ENCODE assay signal across 18 cellular contexts in genomic region chr10:34094146-34094696, GRCh38.
DNase-seq lines count a peak whose midpoint lies in the region; ATAC-seq, FAIRE-seq and TF ChIP-seq lines count a peak whose summit lies in the region.
"Had no signal": no experiment of that assay in that cellular context is flagged by ENCODE, and none has a peak within 500 bp of the region (broad histone marks: within the 10 kb centered on the region; RNA-seq: fewer than 3 reads in every experiment).

No MANE protein-coding gene starts in this region.

- H3K27me3 ChIP-seq in right atrium auricular region (no peaks in the 10 kb centered on the region), heart right ventricle (no peaks in the 10 kb centered on the region), lung (ENCODE audit: control insufficient read depth, insufficient read depth) (no peaks in the 10 kb centered on the region)
- H3K27me3 ChIP-seq: BLaER1 treated with 17β-estradiol and CSF1 and Interleukin-3, amounts not matched to agents 10 nM and 100 nM had no signal

- H3K4me1 ChIP-seq in right atrium auricular region (no peaks in the 10 kb centered on the region), heart right ventricle (no peaks in the 10 kb centered on the region), lung (ENCODE audit: control insufficient read depth in 2 of 2, insufficient read depth in 2 of 2, low read length in 2 of 2) (no peaks in the 10 kb centered on the region)

- peak; percentile 49 for DNase-seq in right atrium auricular region (ENCODE audit: low spot score)
- no peak for DNase-seq in heart right ventricle
- peak; percentile 16 for DNase-seq in lung (ENCODE audit: low spot score)
- DNase-seq in urothelium cell line (ENCODE audit: low spot score) = no peak
- DNase-seq in cerebellar cortex (ENCODE audit: low spot score) = no peak
- DNase-seq: CD4-positive, CD25-positive, alpha-beta regulatory T cell; CD8-positive, alpha-beta memory T cell; COR-L47; DMS 273 treated with DMSO at 0.1 percent for 48 hours; DMS53; DND-41; EL; H9 had no signal

- intact Hi-C loops in heart right ventricle (cut with DNase I) = loop anchor here in 1 of 10 donors (10.0 kb wide), 1 partner anchor 61 kb away; no protein-coding TSS in a partner anchor

- H3K9me3 ChIP-seq in right atrium auricular region = peaks cover 0 to 21% of the 10 kb centered on the region in 2 donors
- peaks cover 0 to 37% (median 20%) of the 10 kb centered on the region in 11 donors for H3K9me3 ChIP-seq in heart right ventricle
- peaks cover 0 to 7% of the 10 kb centered on the region in 2 donors for H3K9me3 ChIP-seq in lung (ENCODE audit: control insufficient read depth in 2 of 2, insufficient read depth in 1 of 2, low read length in 1 of 2)

- no peak overlapping the region for H3K27ac ChIP-seq in right atrium auricular region
- H3K27ac ChIP-seq in heart right ventricle = no peak overlapping the region
- no peak overlapping the region for H3K27ac ChIP-seq in lung (ENCODE audit: low read depth in 1 of 2, low read length in 1 of 2)
- H3K27ac ChIP-seq: BLaER1 treated with 17β-estradiol and CSF1 and Interleukin-3, amounts not matched to agents 10 nM and 100 nM had no signal

- H3K4me3 ChIP-seq in right atrium auricular region (no peak overlapping the region), heart right ventricle (no peak overlapping the region), lung (no peak overlapping the region)
- H3K4me3 ChIP-seq: BLaER1 treated with 17β-estradiol and CSF1 and Interleukin-3, amounts not matched to agents 10 nM and 100 nM; GM12878 had no signal

- TF ChIP-seq CTCF in right atrium auricular region (IDR thresholded peaks at IDR 0.05) = no peak
- no peak for TF ChIP-seq CTCF in heart right ventricle (IDR thresholded peaks at IDR 0.05)
- no peak for TF ChIP-seq CTCF in lung (IDR thresholded peaks at IDR 0.05; ENCODE audit: control extremely low read depth, extremely low read depth)

- no peak for ATAC-seq in heart right ventricle
- ATAC-seq in lung (ENCODE audit: insufficient read depth, low FRiP score) = no peak
- ATAC-seq in GM21825 (IDR thresholded peaks at IDR 0.05; ENCODE audit: unreplicated experiment) = no peak
- ATAC-seq: GM12878 had no signal

- H3K36me3 ChIP-seq in right atrium auricular region (no peaks in the 10 kb centered on the region), heart right ventricle (no peaks in the 10 kb centered on the region), lung (ENCODE audit: control insufficient read depth in 2 of 2, insufficient read depth in 2 of 2, low read length in 2 of 2) (no peaks in the 10 kb centered on the region)

- WGBS in heart right ventricle, 2 donors = 94 to 99% methylated on average over 7 of the region's 7 CpGs
- WGBS in lung, 2 donors = 86 to 96% methylated on average over 7 of the region's 7 CpGs

- FAIRE-seq in urothelium cell line (lab: Jason Lieb, UNC) = peak; percentile 5
- FAIRE-seq: GM12878, H1, HTR-8/SVneo had no signal

Comparison
In these comparisons a context has a peak if more than half of its experiments do, and no peak if none do; other contexts are left out.
1. DNase-seq: peak in right atrium auricular region (single experiment) and lung (single experiment); none in heart right ventricle (0 of 2), urothelium cell line (single experiment) and cerebellar cortex (single experiment).